ENCODE assay signal across 32 cellular contexts in the genomic region with DNA sequence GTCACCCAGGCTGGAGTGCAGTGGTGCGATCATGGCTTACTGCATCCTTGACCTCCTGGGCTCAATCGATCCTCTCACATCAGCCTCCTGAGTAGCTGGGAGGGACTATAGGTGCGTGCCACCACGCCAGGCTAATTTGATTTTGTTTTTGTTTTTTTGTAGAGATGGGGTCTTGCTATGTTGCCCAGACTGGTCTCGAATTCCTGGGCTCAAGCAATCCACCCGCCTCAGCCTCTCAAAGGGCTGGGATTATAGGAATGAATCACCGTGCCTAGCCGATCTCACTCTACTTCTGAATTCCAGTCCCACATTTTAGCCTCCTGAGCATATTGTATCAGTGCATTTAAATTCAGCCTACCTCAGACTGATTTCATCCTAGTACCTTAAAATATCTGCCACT. TPM values are rescaled to one million over a fixed set of nuclear protein-coding genes. Genes with fewer than 3 reads are reported as not detected.
"Had no signal": no experiment of that assay in that cellular context is flagged by ENCODE, and none has a peak within 500 bp of the region (broad histone marks: within the 10 kb centered on the region; RNA-seq: fewer than 3 reads in every experiment).

No MANE protein-coding gene starts in this region.

- DNase-seq: activated CD4-positive, alpha-beta T cell treated with anti-CD3 and anti-CD28 coated beads, Interleukin-2, amount 10 ng/mL, durations not matched to agents 24 days and 14 days; activated CD4-positive, alpha-beta T cell treated with anti-CD3 and anti-CD28 coated beads, Interleukin-2, amount 50 U/mL, for 4 hours; activated CD8-positive, alpha-beta memory T cell treated with anti-CD3 and anti-CD28 coated beads for 24 hours; activated CD8-positive, alpha-beta memory T cell treated with anti-CD3 and anti-CD28 coated beads, Interleukin-2, amount 10 ng/mL, durations not matched to agents 7 days and 5 days; activated CD8-positive, alpha-beta memory T cell treated with anti-CD3 and anti-CD28 coated beads, Interleukin-2, amount 50 U/mL, for 48 hours; activated effector memory CD4-positive, alpha-beta T cell treated with Interleukin-2 at 50 U/mL for 16 hours; activated naive CD4-positive, alpha-beta T cell treated with anti-CD3 and anti-CD28 coated beads, Interleukin-2, amount 10 ng/mL, durations not matched to agents 7 days and 5 days; activated T-cell treated with anti-CD3 and anti-CD28 coated beads, Interleukin-2, amount 50 U/mL, for 48 hours; amygdala; Karpas-422; KBM-7; NCI-H1105; NCI-H1417 treated with DMSO at 0.1 percent for 48 hours; NCI-H187 treated with DMSO at 0.1 percent for 48 hours; NCI-H2081; NCI-H2171 treated with DMSO at 0.1 percent for 48 hours; NCI-H2227 treated with DMSO at 0.1 percent for 48 hours; NCI-H446 treated with DMSO at 0.1 percent for 48 hours; NCI-H524; NCI-H69; NCI-H82; PC-3; Peyer's patch; RPMI8226; SHP77 treated with DMSO at 0.1 percent for 48 hours; SK-N-SH had no signal

- H3K27me3 ChIP-seq: ascending aorta, cardiac muscle cell, Peyer's patch had no signal

- H3K4me2 ChIP-seq: SK-N-SH had no signal

- H3K9me3 ChIP-seq: ascending aorta, Peyer's patch, SJSA1, SK-N-SH had no signal

- ATAC-seq: PC-3 had no signal

- FAIRE-seq: TTC549 had no signal

- H3K9ac ChIP-seq: SK-N-SH had no signal

- H3K4me1 ChIP-seq: ascending aorta, Peyer's patch, SJSA1 had no signal

- H3K4me3 ChIP-seq: ascending aorta, cardiac muscle cell, Peyer's patch, SJSA1 had no signal

- H3K36me3 ChIP-seq: ascending aorta, cardiac muscle cell, Peyer's patch, SJSA1 had no signal

- H3K27ac ChIP-seq: ascending aorta, cardiac muscle cell, Peyer's patch, SJSA1 had no signal

RNA-seq across cellular contexts. Expression of a gene that starts 1.8 kb away (rescaled TPM):
- total RNA-seq: activated CD4-positive, alpha-beta T cell treated with anti-CD3 and anti-CD28 coated beads, Interleukin-2, amount 10 ng/mL, durations not matched to agents 24 days and 14 days; activated CD8-positive, alpha-beta memory T cell treated with anti-CD3 and anti-CD28 coated beads, Interleukin-2, amount 10 ng/mL, durations not matched to agents 7 days and 5 days; ascending aorta; cardiac muscle cell; MCF 10A; PC-3; Peyer's patch; SJSA1 had no signal
- polyA plus RNA-seq: adipose tissue, cardiac muscle cell, SK-N-SH had no signal
